In the genomic region with DNA sequence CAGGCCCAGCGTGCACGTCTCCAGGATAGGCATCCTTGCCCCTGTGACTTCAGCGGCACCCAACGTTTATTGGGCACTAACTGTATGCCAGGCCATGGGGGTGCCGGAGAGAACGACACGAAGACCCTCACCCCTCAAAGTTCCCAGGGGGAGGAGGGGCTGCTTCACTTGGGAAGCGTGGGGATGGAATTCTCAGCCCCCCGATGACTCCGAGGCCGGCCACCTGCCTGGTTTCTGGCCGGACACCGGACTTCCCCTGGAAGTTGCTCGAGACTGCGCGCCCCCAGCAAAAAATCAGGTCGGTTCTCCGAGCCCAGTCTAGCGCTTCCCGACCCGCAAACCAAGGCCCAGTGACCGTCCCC, we compare ENCODE assay signal across 7 cellular contexts. TPM values are rescaled to one million over a fixed set of nuclear protein-coding genes. Genes with fewer than 3 reads are reported as not detected.
DNase-seq lines count a peak whose midpoint lies in the region; ATAC-seq lines count a peak whose summit lies in the region.

No MANE protein-coding gene starts in this region.

- no peaks in the 10 kb centered on the region for H3K9me3 Mint-ChIP-seq in activated naive CD4-positive, alpha-beta T cell treated with anti-CD3 and anti-CD28 coated beads, Interleukin-2, amount 50 U/mL, for 72 hours

- peak overlapping the region; percentile 93 to 95 for H3K27ac Mint-ChIP-seq in activated naive CD4-positive, alpha-beta T cell treated with anti-CD3 and anti-CD28 coated beads, Interleukin-2, amount 50 U/mL, for 72 hours

- peaks cover 0 to 6% of the 10 kb centered on the region in 2 donors for H3K36me3 Mint-ChIP-seq in activated naive CD4-positive, alpha-beta T cell treated with anti-CD3 and anti-CD28 coated beads, Interleukin-2, amount 50 U/mL, for 72 hours

- no peaks in the 10 kb centered on the region for H3K27me3 ChIP-seq in stomach smooth muscle (ENCODE audit: control insufficient read depth in 1 of 2, insufficient read depth in 2 of 2, low read length in 2 of 2)

- peak overlapping the region; percentile 96 to 98 for H3K9ac ChIP-seq in stomach smooth muscle (ENCODE audit: low read length in 2 of 2)

- DNase-seq in activated naive CD4-positive, alpha-beta T cell treated with anti-CD3 and anti-CD28 coated beads, Interleukin-2, amount 50 U/mL, for 72 hours (ENCODE audit: low spot score in 2 of 2), result peak in 1 of 2 donors; percentile 20
- DNase-seq in inferior parietal cortex (ENCODE audit: extremely low spot score) (peak; percentile 3), NCI-H2029 (lab: John Stamatoyannopoulos, UW) (no peak), SK-N-DZ (ENCODE audit: low spot score) (no peak)

- peak; percentile 20 for ATAC-seq in HG03159 (IDR thresholded peaks at IDR 0.05; ENCODE audit: unreplicated experiment)
- no peak for ATAC-seq in activated naive CD4-positive, alpha-beta T cell treated with anti-CD3 and anti-CD28 coated beads, Interleukin-2, amount 50 U/mL, for 72 hours
- ATAC-seq in HG02852 (IDR thresholded peaks at IDR 0.05; ENCODE audit: unreplicated experiment), result no peak

- peaks cover 13% of the 10 kb centered on the region for H3K4me1 ChIP-seq in stomach smooth muscle (ENCODE audit: control insufficient read depth, insufficient read depth, low read length)

- no peaks in the 10 kb centered on the region for H3K9me3 ChIP-seq in stomach smooth muscle (ENCODE audit: control insufficient read depth in 2 of 2, low read length in 2 of 2)

- no peaks in the 10 kb centered on the region for H3K36me3 ChIP-seq in stomach smooth muscle (ENCODE audit: control insufficient read depth in 2 of 2, insufficient read depth in 2 of 2, low read length in 2 of 2)

- H3K4me3 ChIP-seq in stomach smooth muscle (ENCODE audit: low read length in 2 of 2), result peak overlapping the region; percentile 93 to 94

- peak overlapping the region; percentile 86 for H3K27ac ChIP-seq in stomach smooth muscle (ENCODE audit: low read length)

RNA-seq across cellular contexts. Expression of a gene that starts 0.3 kb away (rescaled TPM):
- 10 to 100 TPM; 22.5 to 30.1 TPM for total RNA-seq in activated naive CD4-positive, alpha-beta T cell treated with anti-CD3 and anti-CD28 coated beads, Interleukin-2, amount 50 U/mL, for 72 hours
- 12.4 and 15.5 TPM in 2 replicates for polyA plus RNA-seq in SK-N-DZ (2014; cell fraction: cytosol; rRNA removed)
- polyA plus RNA-seq in SK-N-DZ (2014; cell fraction: nucleus; rRNA removed), result 12.2 and 18.1 TPM in 2 replicates

RNA-seq across cellular contexts. Expression of a gene that starts 26.0 kb away (rescaled TPM):
- 10 to 100 TPM; 10.6 to 17.8 TPM for total RNA-seq in activated naive CD4-positive, alpha-beta T cell treated with anti-CD3 and anti-CD28 coated beads, Interleukin-2, amount 50 U/mL, for 72 hours
- 10.4 and 12.0 TPM in 2 replicates for polyA plus RNA-seq in SK-N-DZ (2014; cell fraction: cytosol; rRNA removed)
- polyA plus RNA-seq in SK-N-DZ (2014; cell fraction: nucleus; rRNA removed), result 5.7 and 6.8 TPM in 2 replicates

RNA-seq across cellular contexts. Expression of a gene that starts 42.8 kb away (rescaled TPM):
- 10 to 100 TPM; 56.0 to 64.7 TPM for total RNA-seq in activated naive CD4-positive, alpha-beta T cell treated with anti-CD3 and anti-CD28 coated beads, Interleukin-2, amount 50 U/mL, for 72 hours
- polyA plus RNA-seq in SK-N-DZ (2014; cell fraction: cytosol; rRNA removed), result 58.4 and 72.3 TPM in 2 replicates
- polyA plus RNA-seq in SK-N-DZ (2014; cell fraction: nucleus; rRNA removed), result 42.2 and 45.7 TPM in 2 replicates

RNA-seq across cellular contexts. Expression of a gene that starts 50.2 kb away (rescaled TPM):
- 100 to 1,000 TPM in 1 of 2 donors, 10 to 100 TPM in 1; 72.9 to 168 TPM for total RNA-seq in activated naive CD4-positive, alpha-beta T cell treated with anti-CD3 and anti-CD28 coated beads, Interleukin-2, amount 50 U/mL, for 72 hours
- polyA plus RNA-seq in SK-N-DZ (2014; cell fraction: cytosol; rRNA removed), result 140 and 141 TPM in 2 replicates
- polyA plus RNA-seq in SK-N-DZ (2014; cell fraction: nucleus; rRNA removed), result 108 and 173 TPM in 2 replicates

RNA-seq across cellular contexts. Expression of a gene that starts 59.8 kb away (rescaled TPM):
- total RNA-seq in activated naive CD4-positive, alpha-beta T cell treated with anti-CD3 and anti-CD28 coated beads, Interleukin-2, amount 50 U/mL, for 72 hours, result 10 to 100 TPM; 34.4 to 48.1 TPM
- polyA plus RNA-seq in SK-N-DZ (2014; cell fraction: cytosol; rRNA removed), result 48.5 and 68.5 TPM in 2 replicates
- 30.1 and 42.8 TPM in 2 replicates for polyA plus RNA-seq in SK-N-DZ (2014; cell fraction: nucleus; rRNA removed)
